In the genomic region with DNA sequence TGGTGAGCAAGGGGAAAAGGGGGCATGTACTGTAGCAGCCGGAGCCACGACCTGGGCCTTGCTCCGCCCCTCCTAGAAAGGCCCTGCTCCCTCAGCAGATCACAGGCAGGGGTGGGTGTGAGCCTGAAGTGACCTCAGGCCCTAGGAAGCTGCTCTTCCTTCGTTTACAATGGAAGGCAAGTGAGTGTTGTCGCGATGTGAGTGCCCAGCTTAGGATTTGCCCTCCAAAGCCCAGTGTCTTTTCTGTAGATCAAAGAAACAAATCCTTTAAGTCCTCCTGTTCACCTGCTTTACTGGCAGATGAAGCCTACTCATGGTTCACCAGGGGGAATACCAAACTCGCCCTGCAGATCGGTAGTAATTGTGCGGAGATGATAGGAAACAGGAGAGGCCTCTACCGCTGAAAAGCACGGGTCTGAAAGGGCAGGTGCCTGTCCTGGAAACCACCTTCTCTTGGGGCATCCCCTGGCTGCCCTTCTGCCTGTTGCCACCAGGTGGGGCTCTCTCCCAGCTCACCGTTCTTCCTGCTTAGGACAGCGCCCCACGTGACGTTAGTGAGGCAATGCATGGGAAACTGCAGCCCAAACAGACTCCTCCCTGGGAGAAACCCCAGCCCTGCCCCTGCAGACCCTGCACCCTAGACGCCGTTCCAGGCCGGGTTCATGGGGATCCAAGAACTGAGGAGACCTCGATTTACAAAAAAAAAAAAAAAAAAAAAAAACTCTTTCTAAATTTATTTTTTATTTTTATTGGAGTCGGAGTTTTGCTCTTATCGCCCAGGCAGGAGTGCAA, we compare ENCODE assay signal across 1 cellular context.
TF ChIP-seq lines count a peak whose summit lies in the region.

No MANE protein-coding gene starts in this region.

TF ChIP-seq in GM12878, 131 proteins besides CTCF, POLR2A, EP300 and RAD21 (continues in another document):
- peak; percentile 70 for TF ChIP-seq MTA2 (IDR thresholded peaks at IDR 0.05; ENCODE audit: low read depth)
- TF ChIP-seq, protein P1, sequence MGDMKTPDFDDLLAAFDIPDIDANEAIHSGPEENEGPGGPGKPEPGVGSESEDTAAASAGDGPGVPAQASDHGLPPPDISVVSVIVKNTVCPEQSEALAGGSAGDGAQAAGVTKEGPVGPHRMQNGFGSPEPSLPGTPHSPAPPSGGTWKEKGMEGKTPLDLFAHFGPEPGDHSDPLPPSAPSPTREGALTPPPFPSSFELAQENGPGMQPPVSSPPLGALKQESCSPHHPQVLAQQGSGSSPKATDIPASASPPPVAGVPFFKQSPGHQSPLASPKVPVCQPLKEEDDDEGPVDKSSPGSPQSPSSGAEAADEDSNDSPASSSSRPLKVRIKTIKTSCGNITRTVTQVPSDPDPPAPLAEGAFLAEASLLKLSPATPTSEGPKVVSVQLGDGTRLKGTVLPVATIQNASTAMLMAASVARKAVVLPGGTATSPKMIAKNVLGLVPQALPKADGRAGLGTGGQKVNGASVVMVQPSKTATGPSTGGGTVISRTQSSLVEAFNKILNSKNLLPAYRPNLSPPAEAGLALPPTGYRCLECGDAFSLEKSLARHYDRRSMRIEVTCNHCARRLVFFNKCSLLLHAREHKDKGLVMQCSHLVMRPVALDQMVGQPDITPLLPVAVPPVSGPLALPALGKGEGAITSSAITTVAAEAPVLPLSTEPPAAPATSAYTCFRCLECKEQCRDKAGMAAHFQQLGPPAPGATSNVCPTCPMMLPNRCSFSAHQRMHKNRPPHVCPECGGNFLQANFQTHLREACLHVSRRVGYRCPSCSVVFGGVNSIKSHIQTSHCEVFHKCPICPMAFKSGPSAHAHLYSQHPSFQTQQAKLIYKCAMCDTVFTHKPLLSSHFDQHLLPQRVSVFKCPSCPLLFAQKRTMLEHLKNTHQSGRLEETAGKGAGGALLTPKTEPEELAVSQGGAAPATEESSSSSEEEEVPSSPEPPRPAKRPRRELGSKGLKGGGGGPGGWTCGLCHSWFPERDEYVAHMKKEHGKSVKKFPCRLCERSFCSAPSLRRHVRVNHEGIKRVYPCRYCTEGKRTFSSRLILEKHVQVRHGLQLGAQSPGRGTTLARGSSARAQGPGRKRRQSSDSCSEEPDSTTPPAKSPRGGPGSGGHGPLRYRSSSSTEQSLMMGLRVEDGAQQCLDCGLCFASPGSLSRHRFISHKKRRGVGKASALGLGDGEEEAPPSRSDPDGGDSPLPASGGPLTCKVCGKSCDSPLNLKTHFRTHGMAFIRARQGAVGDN (IDR thresholded peaks at IDR 0.05): peak; percentile 84
- TF ChIP-seq, protein P2, sequence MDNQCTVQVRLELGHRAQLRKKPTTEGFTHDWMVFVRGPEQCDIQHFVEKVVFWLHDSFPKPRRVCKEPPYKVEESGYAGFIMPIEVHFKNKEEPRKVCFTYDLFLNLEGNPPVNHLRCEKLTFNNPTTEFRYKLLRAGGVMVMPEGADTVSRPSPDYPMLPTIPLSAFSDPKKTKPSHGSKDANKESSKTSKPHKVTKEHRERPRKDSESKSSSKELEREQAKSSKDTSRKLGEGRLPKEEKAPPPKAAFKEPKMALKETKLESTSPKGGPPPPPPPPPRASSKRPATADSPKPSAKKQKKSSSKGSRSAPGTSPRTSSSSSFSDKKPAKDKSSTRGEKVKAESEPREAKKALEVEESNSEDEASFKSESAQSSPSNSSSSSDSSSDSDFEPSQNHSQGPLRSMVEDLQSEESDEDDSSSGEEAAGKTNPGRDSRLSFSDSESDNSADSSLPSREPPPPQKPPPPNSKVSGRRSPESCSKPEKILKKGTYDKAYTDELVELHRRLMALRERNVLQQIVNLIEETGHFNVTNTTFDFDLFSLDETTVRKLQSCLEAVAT (IDR thresholded peaks at IDR 0.05): peak; percentile 85; the same call in 1 of the 2 replicates
- peak; percentile 54; the same call in 1 of the 2 replicates for TF ChIP-seq MXI1 (IDR thresholded peaks at IDR 0.05; ENCODE audit: low read depth, low read length)
- peak; percentile 91 to 95 for TF ChIP-seq BHLHE40 (IDR thresholded peaks at IDR 0.05; ENCODE audit: borderline replicate concordance in 1 of 2, low read depth in 2 of 2, low read length in 1 of 2)
- TF ChIP-seq NR2C2 (IDR thresholded peaks at IDR 0.05; ENCODE audit: borderline replicate concordance, control insufficient read depth, insufficient read length, low read depth): no peak
- peak; percentile 96 for TF ChIP-seq NBN (IDR thresholded peaks at IDR 0.05)
- TF ChIP-seq, protein P3, sequence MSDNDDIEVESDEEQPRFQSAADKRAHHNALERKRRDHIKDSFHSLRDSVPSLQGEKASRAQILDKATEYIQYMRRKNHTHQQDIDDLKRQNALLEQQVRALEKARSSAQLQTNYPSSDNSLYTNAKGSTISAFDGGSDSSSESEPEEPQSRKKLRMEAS (IDR thresholded peaks at IDR 0.05; ENCODE audit: low read depth, low read length): peak; percentile 89
- no peak for TF ChIP-seq CHD1 (IDR thresholded peaks at IDR 0.05; ENCODE audit: low read depth, low read length)
- no peak for TF ChIP-seq STAT3 (IDR thresholded peaks at IDR 0.05; ENCODE audit: low read depth, low read length)
- no peak for TF ChIP-seq ELK1 (IDR thresholded peaks at IDR 0.05; ENCODE audit: low read depth, low read length)
- peak; percentile 91 for TF ChIP-seq USF1 (IDR thresholded peaks at IDR 0.05; ENCODE audit: borderline replicate concordance, extremely low read length, insufficient read depth, low read depth, low read length)
- 0 out of 4 replicates have a peak, but pooled peaks of 1 of the 2 experiments have one; percentile 57 for TF ChIP-seq SRF (IDR thresholded peaks at IDR 0.05; ENCODE audit: low read depth in 2 of 2, low read length in 2 of 2)
- TF ChIP-seq, protein P4, sequence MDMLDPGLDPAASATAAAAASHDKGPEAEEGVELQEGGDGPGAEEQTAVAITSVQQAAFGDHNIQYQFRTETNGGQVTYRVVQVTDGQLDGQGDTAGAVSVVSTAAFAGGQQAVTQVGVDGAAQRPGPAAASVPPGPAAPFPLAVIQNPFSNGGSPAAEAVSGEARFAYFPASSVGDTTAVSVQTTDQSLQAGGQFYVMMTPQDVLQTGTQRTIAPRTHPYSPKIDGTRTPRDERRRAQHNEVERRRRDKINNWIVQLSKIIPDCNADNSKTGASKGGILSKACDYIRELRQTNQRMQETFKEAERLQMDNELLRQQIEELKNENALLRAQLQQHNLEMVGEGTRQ (IDR thresholded peaks at IDR 0.05; ENCODE audit: borderline replicate concordance, low read depth, low read length): peak; percentile 88
- no peak for TF ChIP-seq MTA3 (IDR thresholded peaks at IDR 0.05; ENCODE audit: borderline replicate concordance, low read length)
- TF ChIP-seq MYB (IDR thresholded peaks at IDR 0.05; ENCODE audit: borderline replicate concordance, low read depth, low read length): no peak
- TF ChIP-seq ZNF24 (IDR thresholded peaks at IDR 0.05): no peak
- peak; percentile 96 for TF ChIP-seq TCF12 (IDR thresholded peaks at IDR 0.05; ENCODE audit: low read depth, low read length)
- peak; percentile 66; the same call in 1 of the 2 replicates for TF ChIP-seq BACH1 (IDR thresholded peaks at IDR 0.05; ENCODE audit: borderline replicate concordance)
- no peak for TF ChIP-seq FOS (IDR thresholded peaks at IDR 0.05; ENCODE audit: borderline replicate concordance, extremely low read depth, insufficient read length)
- TF ChIP-seq KAT2A (conservative IDR thresholded peaks at IDR 0.05; ENCODE audit: control insufficient read depth, low read depth, low read length): no peak
- TF ChIP-seq POLR2AphosphoS5 (IDR thresholded peaks at IDR 0.05; ENCODE audit: low read length): peak; percentile 49; the same call in 1 of the 2 replicates
- 0 out of 3 replicates have a peak, but pooled peaks of 1 of the 2 experiments have one; percentile 12 for TF ChIP-seq EGR1 (IDR thresholded peaks at IDR 0.05; ENCODE audit: borderline replicate concordance in 1 of 2, low read depth in 2 of 2, low read length in 2 of 2)
- no peak for TF ChIP-seq NFXL1 (IDR thresholded peaks at IDR 0.05; ENCODE audit: borderline replicate concordance)
- no peak for TF ChIP-seq SREBF1 (IDR thresholded peaks at IDR 0.05; ENCODE audit: low read length)
- no peak; the same call in 1 of the 2 replicates for TF ChIP-seq NFYA (IDR thresholded peaks at IDR 0.05; ENCODE audit: borderline replicate concordance, low read depth, low read length)
- peak; percentile 94 for TF ChIP-seq RAD51 (IDR thresholded peaks at IDR 0.05)
- TF ChIP-seq, protein P5, sequence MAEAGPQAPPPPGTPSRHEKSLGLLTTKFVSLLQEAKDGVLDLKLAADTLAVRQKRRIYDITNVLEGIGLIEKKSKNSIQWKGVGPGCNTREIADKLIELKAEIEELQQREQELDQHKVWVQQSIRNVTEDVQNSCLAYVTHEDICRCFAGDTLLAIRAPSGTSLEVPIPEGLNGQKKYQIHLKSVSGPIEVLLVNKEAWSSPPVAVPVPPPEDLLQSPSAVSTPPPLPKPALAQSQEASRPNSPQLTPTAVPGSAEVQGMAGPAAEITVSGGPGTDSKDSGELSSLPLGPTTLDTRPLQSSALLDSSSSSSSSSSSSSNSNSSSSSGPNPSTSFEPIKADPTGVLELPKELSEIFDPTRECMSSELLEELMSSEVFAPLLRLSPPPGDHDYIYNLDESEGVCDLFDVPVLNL (IDR thresholded peaks at IDR 0.05; ENCODE audit: low read depth, low read length): no peak
- peak; percentile 74 for TF ChIP-seq RUNX3 (IDR thresholded peaks at IDR 0.05; ENCODE audit: low read length)
- no peak for TF ChIP-seq RFX5 (IDR thresholded peaks at IDR 0.05; ENCODE audit: low read depth, low read length)
- TF ChIP-seq, protein P6, sequence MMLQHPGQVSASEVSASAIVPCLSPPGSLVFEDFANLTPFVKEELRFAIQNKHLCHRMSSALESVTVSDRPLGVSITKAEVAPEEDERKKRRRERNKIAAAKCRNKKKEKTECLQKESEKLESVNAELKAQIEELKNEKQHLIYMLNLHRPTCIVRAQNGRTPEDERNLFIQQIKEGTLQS (IDR thresholded peaks at IDR 0.05; ENCODE audit: borderline replicate concordance, extremely low read depth, low read depth, low read length): peak; percentile 92
- no peak for TF ChIP-seq JUND (IDR thresholded peaks at IDR 0.05; ENCODE audit: low read depth, low read length)
- no peak for TF ChIP-seq HDAC6 (IDR thresholded peaks at IDR 0.05; ENCODE audit: unreplicated experiment)
- TF ChIP-seq FOXK2 (IDR thresholded peaks at IDR 0.05): no peak
- TF ChIP-seq, protein P7, sequence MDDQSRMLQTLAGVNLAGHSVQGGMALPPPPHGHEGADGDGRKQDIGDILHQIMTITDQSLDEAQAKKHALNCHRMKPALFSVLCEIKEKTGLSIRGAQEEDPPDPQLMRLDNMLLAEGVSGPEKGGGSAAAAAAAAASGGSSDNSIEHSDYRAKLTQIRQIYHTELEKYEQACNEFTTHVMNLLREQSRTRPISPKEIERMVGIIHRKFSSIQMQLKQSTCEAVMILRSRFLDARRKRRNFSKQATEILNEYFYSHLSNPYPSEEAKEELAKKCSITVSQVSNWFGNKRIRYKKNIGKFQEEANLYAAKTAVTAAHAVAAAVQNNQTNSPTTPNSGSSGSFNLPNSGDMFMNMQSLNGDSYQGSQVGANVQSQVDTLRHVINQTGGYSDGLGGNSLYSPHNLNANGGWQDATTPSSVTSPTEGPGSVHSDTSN (IDR thresholded peaks at IDR 0.05; ENCODE audit: insufficient replicate concordance, low read depth, low read length): no peak
- TF ChIP-seq, protein P8, sequence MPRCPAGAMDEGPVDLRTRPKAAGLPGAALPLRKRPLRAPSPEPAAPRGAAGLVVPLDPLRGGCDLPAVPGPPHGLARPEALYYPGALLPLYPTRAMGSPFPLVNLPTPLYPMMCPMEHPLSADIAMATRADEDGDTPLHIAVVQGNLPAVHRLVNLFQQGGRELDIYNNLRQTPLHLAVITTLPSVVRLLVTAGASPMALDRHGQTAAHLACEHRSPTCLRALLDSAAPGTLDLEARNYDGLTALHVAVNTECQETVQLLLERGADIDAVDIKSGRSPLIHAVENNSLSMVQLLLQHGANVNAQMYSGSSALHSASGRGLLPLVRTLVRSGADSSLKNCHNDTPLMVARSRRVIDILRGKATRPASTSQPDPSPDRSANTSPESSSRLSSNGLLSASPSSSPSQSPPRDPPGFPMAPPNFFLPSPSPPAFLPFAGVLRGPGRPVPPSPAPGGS (IDR thresholded peaks at IDR 0.05; ENCODE audit: borderline replicate concordance, insufficient read depth, low read depth, low read length, poor library complexity, severe bottlenecking): peak; percentile 68
- no peak for TF ChIP-seq ZNF622 (IDR thresholded peaks at IDR 0.05)
- TF ChIP-seq ZNF207 (IDR thresholded peaks at IDR 0.05; ENCODE audit: borderline replicate concordance): 0 out of 2 replicates have a peak, but pooled peaks have one; percentile 72
- no peak for TF ChIP-seq TCF7 (IDR thresholded peaks at IDR 0.05; ENCODE audit: borderline replicate concordance)
- no peak for TF ChIP-seq TBL1XR1 (IDR thresholded peaks at IDR 0.05; ENCODE audit: low read depth, low read length)
- peak; percentile 76 for TF ChIP-seq NR2F1 (conservative IDR thresholded peaks at IDR 0.05)
- peak; percentile 64; the same call in 1 of the 2 replicates for TF ChIP-seq RB1 (IDR thresholded peaks at IDR 0.05; ENCODE audit: borderline replicate concordance)
- no peak for TF ChIP-seq ZBED1 (IDR thresholded peaks at IDR 0.05; ENCODE audit: borderline replicate concordance)
- TF ChIP-seq ETV6 (conservative IDR thresholded peaks at IDR 0.05 in 1 of 2, IDR thresholded peaks at IDR 0.05 in 1 of 2; ENCODE audit: borderline replicate concordance in 1 of 2, low read depth in 1 of 2): peak in 1 of 2 experiments; percentile 45; a peak in 1 of 4 replicates
- TF ChIP-seq ZNF384 (IDR thresholded peaks at IDR 0.05; ENCODE audit: borderline replicate concordance, low read depth, low read length): no peak
- no peak; the same call in none of the 2 replicates for TF ChIP-seq EED (IDR thresholded peaks at IDR 0.05; ENCODE audit: low read depth)
